Comparison of ENCODE assay signal across 8 cellular contexts in the genomic region with DNA sequence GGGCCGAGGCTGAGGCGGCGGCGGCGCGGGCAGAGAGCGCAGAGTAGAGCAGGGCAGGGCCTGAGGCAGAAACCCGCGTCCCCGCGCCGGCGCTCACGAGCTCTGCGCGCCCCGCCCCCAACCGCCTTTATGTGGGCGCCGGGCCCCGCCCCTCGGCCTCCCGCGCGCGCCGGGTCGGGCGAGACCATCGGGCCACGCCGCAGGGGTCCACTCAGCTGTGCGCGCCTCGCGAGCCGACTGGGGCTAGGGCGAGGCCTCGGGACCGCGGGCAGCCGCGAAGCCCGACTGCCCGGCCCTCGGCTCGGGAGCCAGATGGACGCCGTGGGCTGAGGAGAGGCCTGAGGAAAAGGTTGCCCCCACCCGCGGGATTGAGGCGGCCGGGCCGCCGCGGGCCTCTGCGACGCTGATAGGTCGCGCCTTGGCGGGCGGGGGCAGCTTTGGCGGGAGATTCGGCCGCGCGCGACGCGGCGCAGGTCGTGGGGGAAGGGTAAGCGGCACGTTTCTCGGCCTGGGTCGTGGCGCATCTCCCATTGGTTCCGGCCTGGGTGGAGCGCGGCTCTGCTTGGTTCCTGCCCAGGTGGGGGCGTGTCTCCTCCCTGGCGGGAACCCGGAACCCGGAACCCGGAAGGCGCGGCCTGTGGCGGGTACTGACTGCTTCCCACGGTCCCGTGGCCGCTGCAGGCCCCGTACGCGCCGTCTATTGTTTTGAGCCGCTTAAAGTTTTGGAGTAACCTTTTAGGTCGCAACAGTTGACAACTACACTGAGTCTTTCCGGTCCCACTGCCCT. TPM values are rescaled to one million over a fixed set of nuclear protein-coding genes. Genes with fewer than 3 reads are reported as not detected.
A peak's percentile ranks its signal among the peaks of the same experiment; 100 is the strongest.
DNase-seq lines count a peak whose midpoint lies in the region; ATAC-seq and TF ChIP-seq lines count a peak whose summit lies in the region.

A gene (minus strand): TSS at position 104 of the 787 bp plus-strand sequence. CDS start 131 bp downstream, outside the sequence.

- H3K36me3 Mint-ChIP-seq in IgD-negative memory B cell = peaks cover 1% of the 10 kb centered on the region

- H3K27ac Mint-ChIP-seq in IgD-negative memory B cell = peak within 1 kb of the TSS; percentile 96 to 99 (median 97)

- no peaks in the 10 kb centered on the region for H3K9me3 Mint-ChIP-seq in IgD-negative memory B cell

- no peaks in the 10 kb centered on the region for H3K9me3 ChIP-seq in mucosa of descending colon

- peak; percentile 88 for DNase-seq in DMS114 treated with DMSO at 0.1 percent for 48 hours (lab: John Stamatoyannopoulos, UW; ENCODE audit: unreplicated experiment)
- peak; percentile 98 for DNase-seq in OCI-M1 (lab: John Stamatoyannopoulos, UW)
- peak; percentile 99 for DNase-seq in activated T-cell treated with anti-CD3 and anti-CD28 coated beads for 24 hours (ENCODE audit: low read depth)
- DNase-seq in epidermal melanocyte (ENCODE audit: insufficient read length, low spot score) = peak; percentile 94
- DNase-seq in mucosa of descending colon = peak; percentile 98 to 99 (median 99)
- DNase-seq in stimulated activated CD8-positive, alpha-beta memory T cell treated with anti-CD3 and anti-CD28 coated beads, Interleukin-4, amount 100 ng/mL, for 24 hours (ENCODE audit: low read depth) = peak; percentile 99

- H3K27me3 Mint-ChIP-seq in IgD-negative memory B cell = no peaks in the 10 kb centered on the region

- peak; percentile 20 for TF ChIP-seq CTCF in mucosa of descending colon (IDR thresholded peaks at IDR 0.05)

- H3K4me3 ChIP-seq in mucosa of descending colon = peak within 1 kb of the TSS; percentile 80

- H3K36me3 ChIP-seq in mucosa of descending colon (ENCODE audit: low read depth) = no peaks in the 10 kb centered on the region

- peaks cover 33% of the 10 kb centered on the region for H3K4me1 ChIP-seq in mucosa of descending colon (ENCODE audit: low read depth)

- H3K4me3 Mint-ChIP-seq in IgD-negative memory B cell = peak within 1 kb of the TSS; percentile 96 to 99 (median 98)

- intact Hi-C loops in mucosa of descending colon (cut with DNase I, micrococcal nuclease) = no loop called here

- peaks cover 44 to 59% (median 51%) of the 10 kb centered on the region in 3 donors for H3K4me1 Mint-ChIP-seq in IgD-negative memory B cell

- ATAC-seq in GM21576 (IDR thresholded peaks at IDR 0.05; ENCODE audit: unreplicated experiment) = peak; percentile 74
- ATAC-seq in mucosa of descending colon = peak; percentile 90

RNA-seq across cellular contexts. Expression of the gene that starts here (rescaled TPM):
- polyA plus RNA-seq in IgD-negative memory B cell = 49.1 TPM
- total RNA-seq in mucosa of descending colon = 10 to 100 TPM; 21.9 to 31.7 (median 30.6) TPM

Comparison
In these comparisons a context has a peak if more than half of its experiments do, and no peak if none do; other contexts are left out.
1. Peak in every context shown above with its lines: DNase-seq, ATAC-seq and H3K4me3 ChIP-seq.